1 cellular context compared by ENCODE assay signal in the genomic region with DNA sequence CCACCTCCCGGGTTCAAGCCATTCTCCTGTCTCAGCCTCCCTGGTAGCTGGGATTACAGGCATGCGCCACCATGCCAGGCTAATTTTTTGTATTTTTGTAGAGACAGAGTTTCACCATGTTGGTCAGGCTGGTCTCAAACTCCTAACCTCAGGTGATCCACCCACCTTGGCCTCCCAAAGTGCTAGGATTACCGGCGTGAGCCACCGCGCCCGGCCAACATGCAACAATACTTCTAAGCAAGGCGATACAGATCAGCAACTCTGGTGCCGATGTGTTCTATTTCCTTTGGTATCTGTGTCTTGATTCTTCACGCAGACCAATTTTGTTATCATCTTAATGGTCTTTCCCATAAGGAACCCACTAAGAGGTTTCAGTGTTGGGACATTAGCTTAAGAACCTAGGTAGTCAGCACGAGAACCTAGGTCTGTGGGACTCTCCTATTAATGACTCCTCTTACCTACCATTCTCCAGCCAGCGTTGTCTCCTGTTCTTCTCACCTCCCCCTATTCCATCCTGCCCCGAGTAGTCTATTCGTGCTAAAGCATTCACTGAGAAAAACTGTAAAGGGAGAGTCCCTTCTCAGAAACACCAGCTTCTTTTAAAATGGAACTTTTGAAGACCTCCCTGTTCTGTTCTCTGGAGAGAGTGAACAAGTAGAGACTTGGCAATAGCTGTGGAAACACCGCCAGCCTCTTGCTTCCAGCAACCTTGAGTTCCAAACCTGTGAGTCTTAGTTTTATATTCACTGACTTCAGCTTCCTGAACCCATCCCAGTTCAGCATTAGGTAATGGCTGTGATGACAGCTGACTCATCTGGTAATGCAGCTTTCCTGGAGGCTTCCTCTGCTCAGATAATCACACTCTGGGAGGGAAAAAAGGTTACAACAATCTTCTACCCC.
TF ChIP-seq lines count a peak whose summit lies in the region.

No MANE protein-coding gene starts in this region.

TF ChIP-seq in SK-N-SH, 30 proteins besides CTCF, POLR2A, EP300 and RAD21 (continued from another document):
- peak; percentile 87 for TF ChIP-seq TCF12 (IDR thresholded peaks at IDR 0.05)
- TF ChIP-seq SMC3 (IDR thresholded peaks at IDR 0.05; ENCODE audit: low read depth, low read length) = no peak
- TF ChIP-seq, protein P1, sequence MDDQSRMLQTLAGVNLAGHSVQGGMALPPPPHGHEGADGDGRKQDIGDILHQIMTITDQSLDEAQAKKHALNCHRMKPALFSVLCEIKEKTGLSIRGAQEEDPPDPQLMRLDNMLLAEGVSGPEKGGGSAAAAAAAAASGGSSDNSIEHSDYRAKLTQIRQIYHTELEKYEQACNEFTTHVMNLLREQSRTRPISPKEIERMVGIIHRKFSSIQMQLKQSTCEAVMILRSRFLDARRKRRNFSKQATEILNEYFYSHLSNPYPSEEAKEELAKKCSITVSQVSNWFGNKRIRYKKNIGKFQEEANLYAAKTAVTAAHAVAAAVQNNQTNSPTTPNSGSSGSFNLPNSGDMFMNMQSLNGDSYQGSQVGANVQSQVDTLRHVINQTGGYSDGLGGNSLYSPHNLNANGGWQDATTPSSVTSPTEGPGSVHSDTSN (IDR thresholded peaks at IDR 0.05) = peak; percentile 94
- no peak for TF ChIP-seq YY1 (IDR thresholded peaks at IDR 0.05; ENCODE audit: low read depth)
- TF ChIP-seq, protein P2, sequence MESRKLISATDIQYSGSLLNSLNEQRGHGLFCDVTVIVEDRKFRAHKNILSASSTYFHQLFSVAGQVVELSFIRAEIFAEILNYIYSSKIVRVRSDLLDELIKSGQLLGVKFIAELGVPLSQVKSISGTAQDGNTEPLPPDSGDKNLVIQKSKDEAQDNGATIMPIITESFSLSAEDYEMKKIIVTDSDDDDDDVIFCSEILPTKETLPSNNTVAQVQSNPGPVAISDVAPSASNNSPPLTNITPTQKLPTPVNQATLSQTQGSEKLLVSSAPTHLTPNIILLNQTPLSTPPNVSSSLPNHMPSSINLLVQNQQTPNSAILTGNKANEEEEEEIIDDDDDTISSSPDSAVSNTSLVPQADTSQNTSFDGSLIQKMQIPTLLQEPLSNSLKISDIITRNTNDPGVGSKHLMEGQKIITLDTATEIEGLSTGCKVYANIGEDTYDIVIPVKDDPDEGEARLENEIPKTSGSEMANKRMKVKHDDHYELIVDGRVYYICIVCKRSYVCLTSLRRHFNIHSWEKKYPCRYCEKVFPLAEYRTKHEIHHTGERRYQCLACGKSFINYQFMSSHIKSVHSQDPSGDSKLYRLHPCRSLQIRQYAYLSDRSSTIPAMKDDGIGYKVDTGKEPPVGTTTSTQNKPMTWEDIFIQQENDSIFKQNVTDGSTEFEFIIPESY (IDR thresholded peaks at IDR 0.05; ENCODE audit: borderline replicate concordance, low read depth) = peak; percentile 85
- TF ChIP-seq MEF2A (IDR thresholded peaks at IDR 0.05; ENCODE audit: borderline replicate concordance, low read depth) = peak; percentile 60; the same call in 1 of the 2 replicates
- TF ChIP-seq FOSL2 (IDR thresholded peaks at IDR 0.05; ENCODE audit: borderline replicate concordance, low read depth) = peak; percentile 99
- TF ChIP-seq ELF1 (IDR thresholded peaks at IDR 0.05) = peak; percentile 52; the same call in 1 of the 2 replicates
- no peak for TF ChIP-seq EZH2phosphoT487 (IDR thresholded peaks at IDR 0.05; ENCODE audit: borderline replicate concordance, low read depth)
- TF ChIP-seq POLR2AphosphoS5 (IDR thresholded peaks at IDR 0.05; ENCODE audit: low read depth, low read length) = peak; percentile 65; the same call in 1 of the 2 replicates
- TF ChIP-seq CHD2 (IDR thresholded peaks at IDR 0.05; ENCODE audit: low read length, partially characterized antibody) = no peak
- TF ChIP-seq, protein P3, sequence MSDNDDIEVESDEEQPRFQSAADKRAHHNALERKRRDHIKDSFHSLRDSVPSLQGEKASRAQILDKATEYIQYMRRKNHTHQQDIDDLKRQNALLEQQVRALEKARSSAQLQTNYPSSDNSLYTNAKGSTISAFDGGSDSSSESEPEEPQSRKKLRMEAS (IDR thresholded peaks at IDR 0.05; ENCODE audit: low read depth) = peak; percentile 88
- TF ChIP-seq, protein P4, sequence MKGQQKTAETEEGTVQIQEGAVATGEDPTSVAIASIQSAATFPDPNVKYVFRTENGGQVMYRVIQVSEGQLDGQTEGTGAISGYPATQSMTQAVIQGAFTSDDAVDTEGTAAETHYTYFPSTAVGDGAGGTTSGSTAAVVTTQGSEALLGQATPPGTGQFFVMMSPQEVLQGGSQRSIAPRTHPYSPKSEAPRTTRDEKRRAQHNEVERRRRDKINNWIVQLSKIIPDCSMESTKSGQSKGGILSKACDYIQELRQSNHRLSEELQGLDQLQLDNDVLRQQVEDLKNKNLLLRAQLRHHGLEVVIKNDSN (IDR thresholded peaks at IDR 0.05; ENCODE audit: borderline replicate concordance, low read depth) = 0 out of 2 replicates have a peak, but pooled peaks have one; percentile 21
- no peak for TF ChIP-seq GABPA (IDR thresholded peaks at IDR 0.05; ENCODE audit: low read depth)
- TF ChIP-seq TAF1 (IDR thresholded peaks at IDR 0.05; ENCODE audit: borderline replicate concordance, low read depth, low read length) = no peak
- 0 out of 2 replicates have a peak, but pooled peaks have one; percentile 38 for TF ChIP-seq FOXM1 (IDR thresholded peaks at IDR 0.05; ENCODE audit: low read depth)
- peak; percentile 89; the same call in 1 of the 2 replicates for TF ChIP-seq TEAD4 (IDR thresholded peaks at IDR 0.05; ENCODE audit: borderline replicate concordance, insufficient read depth)
- TF ChIP-seq RCOR1 (IDR thresholded peaks at IDR 0.05; ENCODE audit: low read length) = no peak
- TF ChIP-seq RXRA (IDR thresholded peaks at IDR 0.05; ENCODE audit: borderline replicate concordance, low read depth) = peak; percentile 90
- peak; percentile 97 for TF ChIP-seq JUND (IDR thresholded peaks at IDR 0.05)
- no peak for TF ChIP-seq FOXJ3 (CRISPR knock-in tag; IDR thresholded peaks at IDR 0.05)
- TF ChIP-seq GATA2 (CRISPR knock-in tag; IDR thresholded peaks at IDR 0.05) = no peak
